Comparison of ENCODE assay signal across 31 cellular contexts in the genomic region with DNA sequence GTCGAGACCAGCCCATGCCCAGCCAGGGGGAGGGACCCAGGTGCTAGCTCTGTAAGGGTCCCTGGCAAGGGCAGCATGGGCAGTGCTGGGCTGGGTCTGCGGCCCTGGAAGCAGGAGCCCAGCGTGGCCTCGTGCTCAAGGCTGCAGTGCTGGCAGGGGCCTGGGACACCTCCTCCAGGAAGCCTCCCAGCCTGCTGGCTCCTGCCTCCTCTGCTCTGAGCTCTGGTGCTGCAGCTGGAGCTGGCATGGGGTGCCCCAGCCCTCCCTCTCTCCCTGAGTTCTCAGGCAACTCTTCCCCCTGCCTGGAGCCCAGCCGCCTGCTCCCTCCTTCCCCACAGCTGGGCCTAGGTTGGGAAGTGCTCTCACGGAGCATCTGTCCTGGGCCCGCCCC. TPM values are rescaled to one million over a fixed set of nuclear protein-coding genes. Genes with fewer than 3 reads are reported as not detected.
A peak's percentile ranks its signal among the peaks of the same experiment; 100 is the strongest.
DNase-seq lines count a peak whose midpoint lies in the region; ATAC-seq, FAIRE-seq and TF ChIP-seq lines count a peak whose summit lies in the region.
"Had no signal": no experiment of that assay in that cellular context is flagged by ENCODE, and none has a peak within 500 bp of the region (broad histone marks: within the 10 kb centered on the region; RNA-seq: fewer than 3 reads in every experiment).

No MANE protein-coding gene starts in this region.

- H3K18ac ChIP-seq in H1 (ENCODE audit: extremely low read depth, low read length) (no peak overlapping the region), trophoblast cell (ENCODE audit: low read length) (no peak overlapping the region)

- H3K4ac ChIP-seq in H1 (replicated peaks; ENCODE audit: insufficient read length, low read depth, low read length) (no peak overlapping the region), trophoblast cell (ENCODE audit: low read depth, low read length) (no peak overlapping the region)

- H3K27ac ChIP-seq in HepG2 (ENCODE audit: extremely low read length, insufficient read depth, low read length) = no peak overlapping the region
- no peak overlapping the region for H3K27ac ChIP-seq in right lobe of liver
- no peak overlapping the region for H3K27ac ChIP-seq in H1 (ENCODE audit: low read depth, low read length)
- no peak overlapping the region for H3K27ac ChIP-seq in trophoblast cell (ENCODE audit: low read depth, low read length)
- H3K27ac ChIP-seq in OCI-LY7 (ENCODE audit: low read depth, low read length, poor library complexity, severe bottlenecking) = no peak overlapping the region
- H3K27ac ChIP-seq: 22Rv1, BLaER1 had no signal

- H3K79me1 ChIP-seq in H1 (ENCODE audit: low read depth, low read length) = no peaks in the 10 kb centered on the region
- peaks cover 2% of the 10 kb centered on the region for H3K79me1 ChIP-seq in trophoblast cell (ENCODE audit: low read length)

- H3K4me3 ChIP-seq in HepG2 (replicated peaks in 1 of 3; ENCODE audit: insufficient read depth in 1 of 3, low read depth in 2 of 3, low read length in 3 of 3) (no peak overlapping the region), right lobe of liver (no peak overlapping the region), H1 (ENCODE audit: extremely low read depth in 1 of 4, insufficient read depth in 2 of 4, low read depth in 3 of 4, low read length in 4 of 4) (no peak overlapping the region), trophoblast cell (ENCODE audit: low read depth, low read length) (peak overlapping the region; percentile 8), OCI-LY7 (ENCODE audit: low read depth, low read length, poor library complexity, severe bottlenecking) (no peak overlapping the region)
- H3K4me3 ChIP-seq: BLaER1, GM12878 had no signal

- FAIRE-seq in HepG2 (lab: Jason Lieb, UNC) (no peak), H1 (lab: Jason Lieb, UNC) (no peak)
- FAIRE-seq: GM12878, GM12892, GM18507 had no signal

- H3K4me1 ChIP-seq in HepG2 (ENCODE audit: insufficient read depth, low read length) = peaks cover 20% of the 10 kb centered on the region
- peaks cover 0 to 64% (median 21%) of the 10 kb centered on the region in 4 donors for H3K4me1 ChIP-seq in right lobe of liver
- H3K4me1 ChIP-seq in H1 (replicated peaks in 1 of 4; ENCODE audit: control insufficient read depth in 3 of 4, insufficient read depth in 4 of 4, low read length in 3 of 4) = peaks cover 0 to 2% (median under 1%) of the 10 kb centered on the region in 4 experiments; a peak in 3 of 7 replicates
- no peaks in the 10 kb centered on the region for H3K4me1 ChIP-seq in trophoblast cell (ENCODE audit: control insufficient read depth in 1 of 2, insufficient read depth in 2 of 2, low read length in 2 of 2)
- peaks cover 4% of the 10 kb centered on the region for H3K4me1 ChIP-seq in OCI-LY7 (ENCODE audit: insufficient read depth, low read length, poor library complexity, severe bottlenecking)

- no peak for TF ChIP-seq EP300 in HepG2 (IDR thresholded peaks at IDR 0.05; ENCODE audit: low read depth in 2 of 2, low read length in 2 of 2)
- TF ChIP-seq EP300 in HepG2 (CRISPR knock-in tag; IDR thresholded peaks at IDR 0.05; ENCODE audit: borderline replicate concordance) = no peak
- no peak for TF ChIP-seq EP300 in H1 (IDR thresholded peaks at IDR 0.05; ENCODE audit: borderline replicate concordance in 1 of 2, low read depth in 2 of 2, low read length in 2 of 2)

- H2AFZ ChIP-seq in HepG2 (ENCODE audit: low read length) (no peak overlapping the region), H1 (ENCODE audit: low read length) (no peak overlapping the region), trophoblast cell (ENCODE audit: insufficient read depth, low read length, poor library complexity) (no peak overlapping the region), OCI-LY7 (ENCODE audit: low read length) (no peak overlapping the region)

- H4K20me1 ChIP-seq in HepG2 (ENCODE audit: insufficient read depth, low read length) = no peaks in the 10 kb centered on the region
- H4K20me1 ChIP-seq in H1 (replicated peaks in 1 of 2; ENCODE audit: control insufficient read depth in 1 of 2, insufficient read depth in 2 of 2, low read length in 2 of 2) = peaks cover 0 to 1% of the 10 kb centered on the region in 2 experiments
- no peaks in the 10 kb centered on the region for H4K20me1 ChIP-seq in OCI-LY7 (ENCODE audit: insufficient read depth, low read length)

- H4K91ac ChIP-seq in H1 (replicated peaks; ENCODE audit: insufficient read length, low read length) (no peak overlapping the region), trophoblast cell (ENCODE audit: low read depth, low read length) (no peak overlapping the region)

- POLR2A ChIA-PET in HepG2 (lab: Yijun Ruan, JAX) (no interaction called here), H1 (lab: Charles Lee; ENCODE audit: partially characterized antibody) (interaction anchor here (1.1 to 1.3 kb wide), 2 partner anchors 19 to 126 kb away, joined by 3 to 4 read pairs; no protein-coding TSS in a partner anchor), OCI-LY7 (lab: Charles Lee) (no interaction called here)

- CTCF ChIA-PET in HepG2 (lab: Yijun Ruan, JAX; ENCODE audit: low intra/inter-chr PET ratio, low total read pairs) (no interaction called here), H1 (lab: Charles Lee; ENCODE audit: partially characterized antibody) (interaction anchor here (0.6 to 18.5 kb wide), 27 partner anchors 9 to 513 kb away, joined by 3 to 551 read pairs (median 47); a partner anchor contains a TSS), OCI-LY7 (lab: Charles Lee; ENCODE audit: unreplicated experiment) (no interaction called here)

- H3K36me3 ChIP-seq in HepG2 (replicated peaks in 1 of 2; ENCODE audit: control insufficient read depth in 1 of 2, insufficient read depth in 2 of 2, low read length in 2 of 2) = no peaks in the 10 kb centered on the region
- no peaks in the 10 kb centered on the region for H3K36me3 ChIP-seq in right lobe of liver
- no peaks in the 10 kb centered on the region for H3K36me3 ChIP-seq in H1 (ENCODE audit: control insufficient read depth in 2 of 4, insufficient read depth in 4 of 4, low read length in 3 of 4)
- H3K36me3 ChIP-seq in trophoblast cell (ENCODE audit: control insufficient read depth in 1 of 2, insufficient read depth in 2 of 2, low read length in 2 of 2) = no peaks in the 10 kb centered on the region
- no peaks in the 10 kb centered on the region for H3K36me3 ChIP-seq in OCI-LY7 (ENCODE audit: insufficient read depth, low read length)
- H3K36me3 ChIP-seq: BE2C, BLaER1 had no signal

- H3K79me2 ChIP-seq in HepG2 (ENCODE audit: insufficient read depth, low read length) (no peaks in the 10 kb centered on the region), H1 (ENCODE audit: control insufficient read depth in 1 of 2, insufficient read depth in 2 of 2, low read length in 2 of 2) (no peaks in the 10 kb centered on the region), trophoblast cell (ENCODE audit: control insufficient read depth, insufficient read depth, low read length, poor library complexity) (no peaks in the 10 kb centered on the region), OCI-LY7 (ENCODE audit: insufficient read depth, low read depth, low read length) (no peaks in the 10 kb centered on the region)

- BruUV-seq in HepG2 (replicated peaks; lab: Mats Ljungman, UMichigan) (no TSS peak), OCI-LY7 (replicated peaks; lab: Mats Ljungman, UMichigan) (no TSS peak)

- intact Hi-C loops in HepG2 (cut with micrococcal nuclease; ENCODE audit: unreplicated experiment) = loop anchor here (5.0 kb wide), 1 partner anchor 502 kb away; no protein-coding TSS in a partner anchor
- intact Hi-C loops in right lobe of liver (cut with DNase I) = loop anchor here in 1 of 2 donors (10.0 kb wide), 1 partner anchor 319 kb away; a partner anchor contains a TSS
- intact Hi-C loops in OCI-LY7 (cut with micrococcal nuclease; ENCODE audit: unreplicated experiment) = loop anchor here (5.0 to 10.0 kb wide), 2 partner anchors 462 to 499 kb away; no protein-coding TSS in a partner anchor

- H3K9ac ChIP-seq in HepG2 (ENCODE audit: insufficient read depth, low read depth, low read length) = no peak overlapping the region
- no peak overlapping the region for H3K9ac ChIP-seq in H1 (replicated peaks in 1 of 4; ENCODE audit: extremely low read depth in 1 of 4, low read depth in 3 of 4, low read length in 3 of 4)
- no peak overlapping the region for H3K9ac ChIP-seq in trophoblast cell (ENCODE audit: low read length)
- H3K9ac ChIP-seq: BLaER1 had no signal

- no peak for DNase-seq in HepG2 (ENCODE audit: low spot score)
- DNase-seq in right lobe of liver = no peak
- no peak for DNase-seq in H1 (ENCODE audit: low read depth in 1 of 2, low spot score in 2 of 2)
- no peak for DNase-seq in trophoblast cell
- no peak for DNase-seq in OCI-LY7 (ENCODE audit: low spot score)
- DNase-seq: ACHN; BE2C; C1 segment of cervical spinal cord; CD4-positive, alpha-beta memory T cell; CD4-positive, CD25-positive, alpha-beta regulatory T cell; CD8-positive, alpha-beta memory T cell; COR-L47; DMS 273 treated with DMSO at 0.1 percent for 48 hours; DMS153; DMS53; DMS79; DND-41; EL; GDM1 had no signal

- ATAC-seq in HepG2 (no peak), right lobe of liver (no peak), HG02642 (IDR thresholded peaks at IDR 0.05; ENCODE audit: poor library complexity, unreplicated experiment) (no peak)
- ATAC-seq: GM12878 had no signal

- H3K23ac ChIP-seq in H1 (ENCODE audit: insufficient read length) = no peak overlapping the region
- no peak overlapping the region for H3K23ac ChIP-seq in trophoblast cell (ENCODE audit: low read length)

- in situ Hi-C loops in HepG2 (cut with HindIII; ENCODE audit: extremely low pct_ligation_motif_present, low pct_unique_long_range_greater_than_20kb) = loop anchor here (5.0 kb wide), 4 partner anchors 272 to 497 kb away; a partner anchor contains a TSS

- H3K9me2 ChIP-seq in OCI-LY7 (ENCODE audit: insufficient read depth, low read length) = no peaks in the 10 kb centered on the region

- H3K27me3 ChIP-seq in HepG2 (ENCODE audit: control insufficient read depth in 1 of 2, insufficient read depth in 2 of 2, low read length in 2 of 2) (peaks cover 21 to 51% of the 10 kb centered on the region in 2 experiments), right lobe of liver (no peaks in the 10 kb centered on the region), H1 (replicated peaks in 1 of 4; ENCODE audit: control insufficient read depth in 3 of 4, extremely low read depth in 1 of 4, insufficient read depth in 3 of 4, low read length in 3 of 4) (peaks cover 2 to 9% (median 6%) of the 10 kb centered on the region in 4 experiments; a peak in 6 of 7 replicates), trophoblast cell (ENCODE audit: insufficient read depth, low read length) (no peaks in the 10 kb centered on the region)
- H3K27me3 ChIP-seq: BE2C had no signal

- WGBS in HepG2 (ENCODE audit: low lambda C conversion rate) = 16% methylated on average over 3 of the region's 7 CpGs
- no CpG with 5 or more reads among the region's 7 CpGs for WGBS in right lobe of liver (ENCODE audit: insufficient coverage, low coverage, low lambda C conversion rate, missing lambda C conversion rate)
- 90% methylated on average over 7 of the region's 7 CpGs; no CpG with 5 or more reads in 1 of the 2 experiments for WGBS in H1 (ENCODE audit: extremely low coverage in 1 of 2, insufficient coverage in 1 of 2, insufficient read length in 1 of 2, insufficient replicate concordance in 2 of 2, low coverage in 1 of 2, low lambda C conversion rate in 2 of 2, missing lambda C conversion rate in 1 of 2), 2 experiments
- no CpG with 5 or more reads among the region's 7 CpGs for WGBS in trophoblast cell (ENCODE audit: extremely low coverage, insufficient coverage, insufficient read length)

- H3K9me3 ChIP-seq in HepG2 (ENCODE audit: low read length) (no peaks in the 10 kb centered on the region), right lobe of liver (no peaks in the 10 kb centered on the region), H1 (ENCODE audit: insufficient read depth in 2 of 2, low read depth in 1 of 2, low read length in 1 of 2) (no peaks in the 10 kb centered on the region), trophoblast cell (ENCODE audit: insufficient read depth, low read depth, low read length) (no peaks in the 10 kb centered on the region), OCI-LY7 (ENCODE audit: low read length) (no peaks in the 10 kb centered on the region)
- H3K9me3 ChIP-seq: BE2C, BLaER1 had no signal

- H2BK20ac ChIP-seq in H1 (ENCODE audit: low read length) = no peak overlapping the region

- H2BK5ac ChIP-seq in H1 (ENCODE audit: low read depth, low read length) (no peak overlapping the region), trophoblast cell (ENCODE audit: low read depth, low read length, poor library complexity) (no peak overlapping the region)

- H3K4me2 ChIP-seq in HepG2 (ENCODE audit: low read depth, low read length) (no peak overlapping the region), H1 (ENCODE audit: insufficient read depth in 1 of 2, low read depth in 2 of 2, low read length in 2 of 2) (no peak overlapping the region), trophoblast cell (ENCODE audit: low read length) (no peak overlapping the region), OCI-LY7 (ENCODE audit: low read length) (no peak overlapping the region)
- H3K4me2 ChIP-seq: BLaER1 had no signal

- H3K14ac ChIP-seq in H1 (ENCODE audit: insufficient read length) = no peak overlapping the region
- H3K14ac ChIP-seq in trophoblast cell (ENCODE audit: low read length) = no peak overlapping the region

- H2BK12ac ChIP-seq in H1 (ENCODE audit: low read depth, low read length) (no peak overlapping the region; the same call in 1 of the 2 replicates), trophoblast cell (ENCODE audit: low read length) (no peak overlapping the region)

- H4K8ac ChIP-seq in H1 (ENCODE audit: extremely low read depth, insufficient read depth, low read length) (peak overlapping the region; percentile 86; the same call in 1 of the 2 replicates), trophoblast cell (ENCODE audit: low read depth, low read length) (no peak overlapping the region)

- no peak overlapping the region for H2BK15ac ChIP-seq in H1 (ENCODE audit: low read length)

- TF ChIP-seq RAD21 in HepG2 (CRISPR knock-in tag; IDR thresholded peaks at IDR 0.05) (no peak), H1 (IDR thresholded peaks at IDR 0.05 in 1 of 2, conservative IDR thresholded peaks at IDR 0.05 in 1 of 2; ENCODE audit: low read depth in 2 of 2, low read length in 2 of 2) (no peak)

- no peak overlapping the region for H4K5ac ChIP-seq in H1 (ENCODE audit: insufficient read length, low read depth, low read length)

- H2AK5ac ChIP-seq in H1 (ENCODE audit: low read depth, low read length) (no peak overlapping the region), trophoblast cell (ENCODE audit: low read length) (no peak overlapping the region)

- no peak for TF ChIP-seq CTCF in HepG2 (CRISPR knock-in tag; IDR thresholded peaks at IDR 0.05)
- no peak for TF ChIP-seq CTCF in right lobe of liver (IDR thresholded peaks at IDR 0.05)
- no peak for TF ChIP-seq CTCF in H1 (IDR thresholded peaks at IDR 0.05; ENCODE audit: control extremely low read depth in 1 of 3, insufficient read depth in 1 of 3, low read depth in 1 of 3, low read length in 3 of 3)
- TF ChIP-seq CTCF in OCI-LY7 (conservative IDR thresholded peaks at IDR 0.05; ENCODE audit: low read length) = no peak

- H4K12ac ChIP-seq in trophoblast cell (ENCODE audit: low read depth, low read length) = no peak overlapping the region

- no peaks in the 10 kb centered on the region for H3K23me2 ChIP-seq in H1 (ENCODE audit: low read depth, low read length)

- no peak overlapping the region for H3K56ac ChIP-seq in H1 (replicated peaks; ENCODE audit: insufficient read length, low read depth, low read length)

- no peak overlapping the region for H2BK120ac ChIP-seq in H1 (replicated peaks; ENCODE audit: low read depth, low read length)
- H2BK120ac ChIP-seq in trophoblast cell (ENCODE audit: insufficient read depth, low read length, poor library complexity) = no peak overlapping the region

- TF ChIP-seq POLR2A in HepG2 (IDR thresholded peaks at IDR 0.05; ENCODE audit: insufficient read depth in 1 of 2, low read depth in 2 of 2, low read length in 2 of 2) (no peak), right lobe of liver (IDR thresholded peaks at IDR 0.05) (no peak), H1 (IDR thresholded peaks at IDR 0.05; ENCODE audit: control extremely low read depth in 1 of 2, low read depth in 2 of 2, low read length in 2 of 2) (no peak)

RNA-seq across cellular contexts. Expression of a gene that starts 6.8 kb away (rescaled TPM):
- not detected in 2 replicates for total RNA-seq in HepG2 (2016; rRNA removed; fragmentation: Illumina TruSeq; extraction: Trizol)
- not detected in 2 replicates for total RNA-seq in HepG2 (2016; cell fraction: cytosol; rRNA removed; fragmentation: Illumina TruSeq; extraction: Trizol; ENCODE audit: low read depth)
- not detected in 2 replicates for total RNA-seq in HepG2 (2016; cell fraction: insoluble cytoplasmic fraction; rRNA removed; fragmentation: Illumina TruSeq; extraction: Trizol)
- not detected in 2 replicates for total RNA-seq in HepG2 (2016; cell fraction: membrane; rRNA removed; fragmentation: Illumina TruSeq; extraction: Trizol)
- not detected in 2 replicates for total RNA-seq in HepG2 (2016; cell fraction: nucleus; rRNA removed; fragmentation: Illumina TruSeq; extraction: Trizol)
- not detected in 2 replicates for polyA plus RNA-seq in HepG2 (2011; rRNA removed)
- polyA plus RNA-seq in HepG2 (2011; cell fraction: cytosol; rRNA removed) = not detected in 2 replicates
- polyA plus RNA-seq in HepG2 (2011; cell fraction: nucleus; rRNA removed) = not detected in 2 replicates
- not detected in 2 replicates for polyA plus RNA-seq in HepG2 (2012)
- not detected in 2 replicates for polyA plus RNA-seq in HepG2 (2016; cell fraction: cytosol; fragmentation: Illumina TruSeq; extraction: Trizol; ENCODE audit: low read depth)
- polyA plus RNA-seq in HepG2 (2016; cell fraction: insoluble cytoplasmic fraction; fragmentation: Illumina TruSeq; extraction: Trizol; ENCODE audit: low read depth) = not detected in 2 replicates
- polyA plus RNA-seq in HepG2 (2016; cell fraction: membrane; fragmentation: Illumina TruSeq; extraction: Trizol; ENCODE audit: low read depth) = not detected in 2 replicates
- not detected in 2 replicates for polyA plus RNA-seq in HepG2 (2016; cell fraction: nucleus; fragmentation: Illumina TruSeq; extraction: Trizol; ENCODE audit: insufficient read depth, low read depth)
- not detected in 2 replicates for polyA minus RNA-seq in HepG2 (2011; rRNA and poly(A)+ RNA removed; ENCODE audit: low replicate concordance)
- polyA minus RNA-seq in HepG2 (2011; cell fraction: cytosol; rRNA and poly(A)+ RNA removed) = not detected in 2 replicates
- polyA minus RNA-seq in HepG2 (2011; cell fraction: nucleus; rRNA and poly(A)+ RNA removed) = not detected in 2 replicates
- not detected for total RNA-seq in right lobe of liver
- not detected in 2 replicates for total RNA-seq in H1 (2021; fragmentation: NEBNext Ultra II Directional; extraction: Animal tissue kit (Norgen Biotek cat#: 25700))
- polyA plus RNA-seq in H1 (2011; rRNA removed) = not detected in 2 replicates
- polyA plus RNA-seq in H1 (2011; cell fraction: cytosol; rRNA removed) = not detected
- not detected for polyA plus RNA-seq in H1 (2011; cell fraction: nucleus; rRNA removed)
- polyA plus RNA-seq in H1 (2012, experiment 1 of 2) = not detected in 4 replicates
- polyA plus RNA-seq in H1 (2012, experiment 2 of 2) = not detected
- not detected for polyA plus RNA-seq in H1 (2013, experiment 1 of 2)
- not detected for polyA plus RNA-seq in H1 (2013, experiment 2 of 2)
- polyA minus RNA-seq in H1 (2011; rRNA and poly(A)+ RNA removed) = not detected in 2 replicates
- not detected for polyA minus RNA-seq in H1 (2011; cell fraction: cytosol; rRNA and poly(A)+ RNA removed)
- polyA minus RNA-seq in H1 (2011; cell fraction: nucleus; rRNA and poly(A)+ RNA removed) = not detected
- polyA plus RNA-seq in trophoblast cell (2013) = not detected in 2 replicates
- not detected in 2 replicates for total RNA-seq in OCI-LY7 (2014; rRNA removed; shearing (Covaris generic))
- total RNA-seq in OCI-LY7 (2022) = not detected in 2 replicates
- total RNA-seq: A172; A673; CD4-positive, alpha-beta memory T cell; CD4-positive, CD25-positive, alpha-beta regulatory T cell; CD8-positive, alpha-beta memory T cell; Daoy; G401; GM12878 had no signal
- polyA plus RNA-seq: AG04450; CD14-positive monocyte; CD4-positive, alpha-beta memory T cell; CD4-positive, CD25-positive, alpha-beta regulatory T cell; CD8-positive, alpha-beta memory T cell; GM12878 had no signal

RNA-seq across cellular contexts. Expression of a gene that starts 15.0 kb away (rescaled TPM):
- total RNA-seq in HepG2 (2016; rRNA removed; fragmentation: Illumina TruSeq; extraction: Trizol) (79.1 and 138 TPM in 2 replicates), right lobe of liver (100 to 1,000 TPM in 5 of 6 experiments, 10 to 100 TPM in 1; 86.6 to 289 (median 177) TPM), OCI-LY7 (2022) (not detected in 2 replicates)
- 150 and 154 TPM in 2 replicates for total RNA-seq in HepG2 (2016; cell fraction: cytosol; rRNA removed; fragmentation: Illumina TruSeq; extraction: Trizol; ENCODE audit: low read depth)
- total RNA-seq in HepG2 (2016; cell fraction: insoluble cytoplasmic fraction; rRNA removed; fragmentation: Illumina TruSeq; extraction: Trizol) = 71.0 and 125 TPM in 2 replicates
- 362 and 363 TPM in 2 replicates for total RNA-seq in HepG2 (2016; cell fraction: membrane; rRNA removed; fragmentation: Illumina TruSeq; extraction: Trizol)
- 89.6 and 109 TPM in 2 replicates for total RNA-seq in HepG2 (2016; cell fraction: nucleus; rRNA removed; fragmentation: Illumina TruSeq; extraction: Trizol)
- polyA plus RNA-seq in HepG2 (2011; rRNA removed) (254 and 379 TPM in 2 replicates), H1 (2011; rRNA removed) (0.74 and 2.0 TPM in 2 replicates)
- 454 and 616 TPM in 2 replicates for polyA plus RNA-seq in HepG2 (2011; cell fraction: cytosol; rRNA removed)
- polyA plus RNA-seq in HepG2 (2011; cell fraction: nucleus; rRNA removed) = 839 and 1,149 TPM in 2 replicates
- polyA plus RNA-seq in HepG2 (2012) = 4,210 and 4,559 TPM in 2 replicates
- 341 and 387 TPM in 2 replicates for polyA plus RNA-seq in HepG2 (2016; cell fraction: cytosol; fragmentation: Illumina TruSeq; extraction: Trizol; ENCODE audit: low read depth)
- polyA plus RNA-seq in HepG2 (2016; cell fraction: insoluble cytoplasmic fraction; fragmentation: Illumina TruSeq; extraction: Trizol; ENCODE audit: low read depth) = 1,191 and 1,950 TPM in 2 replicates
- 1,798 and 2,413 TPM in 2 replicates for polyA plus RNA-seq in HepG2 (2016; cell fraction: membrane; fragmentation: Illumina TruSeq; extraction: Trizol; ENCODE audit: low read depth)
- 949 and 1,082 TPM in 2 replicates for polyA plus RNA-seq in HepG2 (2016; cell fraction: nucleus; fragmentation: Illumina TruSeq; extraction: Trizol; ENCODE audit: insufficient read depth, low read depth)
- polyA minus RNA-seq in HepG2 (2011; rRNA and poly(A)+ RNA removed; ENCODE audit: low replicate concordance) = 0.19 and 781 TPM in 2 replicates
- 811 and 1,353 TPM in 2 replicates for polyA minus RNA-seq in HepG2 (2011; cell fraction: cytosol; rRNA and poly(A)+ RNA removed)
- 170 and 248 TPM in 2 replicates for polyA minus RNA-seq in HepG2 (2011; cell fraction: nucleus; rRNA and poly(A)+ RNA removed)
- 1.3 and 1.5 TPM in 2 replicates for total RNA-seq in H1 (2021; fragmentation: NEBNext Ultra II Directional; extraction: Animal tissue kit (Norgen Biotek cat#: 25700))
- 1.1 TPM for polyA plus RNA-seq in H1 (2011; cell fraction: cytosol; rRNA removed)
- polyA plus RNA-seq in H1 (2011; cell fraction: nucleus; rRNA removed) = 0.37 TPM
- 1.6 to 3.2 TPM (median 2.7 TPM) in 4 replicates for polyA plus RNA-seq in H1 (2012, experiment 1 of 2)
- 1.00 TPM for polyA plus RNA-seq in H1 (2012, experiment 2 of 2)
- polyA plus RNA-seq in H1 (2013, experiment 1 of 2) = 2.0 TPM
- 2.6 TPM for polyA plus RNA-seq in H1 (2013, experiment 2 of 2)
- 0.20 and 0.57 TPM in 2 replicates for polyA minus RNA-seq in H1 (2011; rRNA and poly(A)+ RNA removed)
- 0.88 TPM for polyA minus RNA-seq in H1 (2011; cell fraction: cytosol; rRNA and poly(A)+ RNA removed)
- polyA minus RNA-seq in H1 (2011; cell fraction: nucleus; rRNA and poly(A)+ RNA removed) = 0.70 TPM
- 1,002 and 1,117 TPM in 2 replicates for polyA plus RNA-seq in trophoblast cell (2013)
- not detected in 2 replicates for total RNA-seq in OCI-LY7 (2014; rRNA removed; shearing (Covaris generic))
- total RNA-seq: CD4-positive, alpha-beta memory T cell; G401 had no signal
- polyA plus RNA-seq: CD14-positive monocyte; CD4-positive, alpha-beta memory T cell; CD4-positive, CD25-positive, alpha-beta regulatory T cell; CD8-positive, alpha-beta memory T cell; GM12878 had no signal

RNA-seq across cellular contexts. Expression of a gene that starts 17.4 kb away (rescaled TPM):
- total RNA-seq in HepG2 (2016; rRNA removed; fragmentation: Illumina TruSeq; extraction: Trizol) (not detected in 2 replicates), right lobe of liver (under 1 TPM in 2 of 6 experiments, not detected in 4; 0.51 to 0.64 TPM), OCI-LY7 (2022) (not detected in 2 replicates)
- not detected in 2 replicates for total RNA-seq in HepG2 (2016; cell fraction: cytosol; rRNA removed; fragmentation: Illumina TruSeq; extraction: Trizol; ENCODE audit: low read depth)
- not detected in 2 replicates for total RNA-seq in HepG2 (2016; cell fraction: insoluble cytoplasmic fraction; rRNA removed; fragmentation: Illumina TruSeq; extraction: Trizol)
- not detected in 2 replicates for total RNA-seq in HepG2 (2016; cell fraction: membrane; rRNA removed; fragmentation: Illumina TruSeq; extraction: Trizol)
- not detected in 2 replicates for total RNA-seq in HepG2 (2016; cell fraction: nucleus; rRNA removed; fragmentation: Illumina TruSeq; extraction: Trizol)
- polyA plus RNA-seq in HepG2 (2011; rRNA removed) (0.36 and 0.42 TPM in 2 replicates), H1 (2011; rRNA removed) (0.09 and 0.16 TPM in 2 replicates)
- 0.08 and 0.15 TPM in 2 replicates for polyA plus RNA-seq in HepG2 (2011; cell fraction: cytosol; rRNA removed)
- polyA plus RNA-seq in HepG2 (2011; cell fraction: nucleus; rRNA removed) = 3.1 and 4.3 TPM in 2 replicates
- not detected in 2 replicates for polyA plus RNA-seq in HepG2 (2012)
- not detected in 2 replicates for polyA plus RNA-seq in HepG2 (2016; cell fraction: cytosol; fragmentation: Illumina TruSeq; extraction: Trizol; ENCODE audit: low read depth)
- polyA plus RNA-seq in HepG2 (2016; cell fraction: insoluble cytoplasmic fraction; fragmentation: Illumina TruSeq; extraction: Trizol; ENCODE audit: low read depth) = not detected in 2 replicates
- polyA plus RNA-seq in HepG2 (2016; cell fraction: membrane; fragmentation: Illumina TruSeq; extraction: Trizol; ENCODE audit: low read depth) = not detected in 2 replicates
- not detected in 2 replicates for polyA plus RNA-seq in HepG2 (2016; cell fraction: nucleus; fragmentation: Illumina TruSeq; extraction: Trizol; ENCODE audit: insufficient read depth, low read depth)
- not detected in 2 replicates for polyA minus RNA-seq in HepG2 (2011; rRNA and poly(A)+ RNA removed; ENCODE audit: low replicate concordance)
- not detected in 2 replicates for polyA minus RNA-seq in HepG2 (2011; cell fraction: cytosol; rRNA and poly(A)+ RNA removed)
- polyA minus RNA-seq in HepG2 (2011; cell fraction: nucleus; rRNA and poly(A)+ RNA removed) = not detected in 2 replicates
- total RNA-seq in H1 (2021; fragmentation: NEBNext Ultra II Directional; extraction: Animal tissue kit (Norgen Biotek cat#: 25700)) = not detected in 2 replicates
- polyA plus RNA-seq in H1 (2011; cell fraction: cytosol; rRNA removed) = 0.09 TPM
- polyA plus RNA-seq in H1 (2011; cell fraction: nucleus; rRNA removed) = 0.11 TPM
- polyA plus RNA-seq in H1 (2012, experiment 1 of 2) = 0.11 TPM in 1 of 4 replicates, not detected in the others
- not detected for polyA plus RNA-seq in H1 (2012, experiment 2 of 2)
- not detected for polyA plus RNA-seq in H1 (2013, experiment 1 of 2)
- not detected for polyA plus RNA-seq in H1 (2013, experiment 2 of 2)
- not detected in 2 replicates for polyA minus RNA-seq in H1 (2011; rRNA and poly(A)+ RNA removed)
- not detected for polyA minus RNA-seq in H1 (2011; cell fraction: cytosol; rRNA and poly(A)+ RNA removed)
- not detected for polyA minus RNA-seq in H1 (2011; cell fraction: nucleus; rRNA and poly(A)+ RNA removed)
- 0.03 TPM in 2 replicates for polyA plus RNA-seq in trophoblast cell (2013)
- total RNA-seq in OCI-LY7 (2014; rRNA removed; shearing (Covaris generic)) = not detected in 2 replicates
- total RNA-seq: A673; CD4-positive, alpha-beta memory T cell; CD4-positive, CD25-positive, alpha-beta regulatory T cell; CD8-positive, alpha-beta memory T cell; Daoy; G401; GM12878 had no signal
- polyA plus RNA-seq: AG04450; CD14-positive monocyte; CD4-positive, alpha-beta memory T cell; CD4-positive, CD25-positive, alpha-beta regulatory T cell; CD8-positive, alpha-beta memory T cell; GM12878 had no signal

Comparison
In these comparisons a context has a peak if more than half of its experiments do, and no peak if none do; other contexts are left out.
1. RNA of a gene that starts 15.0 kb away (total RNA-seq): 86.6 to 289 TPM in right lobe of liver and 71.0 to 363 TPM in HepG2; 1.3 to 1.5 TPM in H1 and not detected in OCI-LY7; every median in the first group is over 10 times any median in the second.